ENCODE assay signal across 26 cellular contexts in genomic region chr2:60066971-60067370, GRCh38.
"Had no signal": no experiment of that assay in that cellular context is flagged by ENCODE, and none has a peak within 500 bp of the region (broad histone marks: within the 10 kb centered on the region; RNA-seq: fewer than 3 reads in every experiment).

No MANE protein-coding gene starts in this region.

- ATAC-seq: activated T-cell treated with anti-CD3 and anti-CD28 coated beads, Interleukin-2, amount 50 U/mL, for 4 hours; PC-3 had no signal

- H3K9me3 Mint-ChIP-seq: activated CD4-positive, alpha-beta memory T cell treated with anti-CD3 and anti-CD28 coated beads for 36 hours; activated CD4-positive, alpha-beta T cell treated with anti-CD3 and anti-CD28 coated beads, Interleukin-2, amount 10 ng/mL, durations not matched to agents 7 days and 5 days; activated naive CD4-positive, alpha-beta T cell treated with anti-CD3 and anti-CD28 coated beads for 36 hours; activated T-cell treated with anti-CD3 and anti-CD28 coated beads, Interleukin-2, amount 50 U/mL, for 4 hours; IgD-negative memory B cell; T-cell had no signal

- H3K27me3 Mint-ChIP-seq: activated CD4-positive, alpha-beta memory T cell treated with anti-CD3 and anti-CD28 coated beads for 36 hours; activated CD4-positive, alpha-beta T cell treated with anti-CD3 and anti-CD28 coated beads, Interleukin-2, amount 10 ng/mL, durations not matched to agents 7 days and 5 days; activated naive CD8-positive, alpha-beta T cell had no signal

- H3K27ac Mint-ChIP-seq: activated CD4-positive, alpha-beta memory T cell treated with anti-CD3 and anti-CD28 coated beads for 36 hours; activated CD4-positive, alpha-beta T cell treated with anti-CD3 and anti-CD28 coated beads, Interleukin-2, amount 10 ng/mL, durations not matched to agents 7 days and 5 days; activated naive CD4-positive, alpha-beta T cell treated with anti-CD3 and anti-CD28 coated beads for 36 hours; activated naive CD8-positive, alpha-beta T cell; T-cell had no signal

- H3K4me1 ChIP-seq: breast epithelium had no signal

- H3K27ac ChIP-seq: breast epithelium had no signal

- H3K36me3 ChIP-seq: breast epithelium had no signal

- H3K4me1 Mint-ChIP-seq: activated CD4-positive, alpha-beta T cell treated with anti-CD3 and anti-CD28 coated beads, Interleukin-2, amount 10 ng/mL, durations not matched to agents 7 days and 5 days; T-cell had no signal

- DNase-seq: activated CD4-positive, alpha-beta memory T cell treated with anti-CD3 and anti-CD28 coated beads for 36 hours; activated CD4-positive, alpha-beta T cell treated with anti-CD3 and anti-CD28 coated beads, Interleukin-2, amount 10 ng/mL, durations not matched to agents 7 days and 5 days; activated CD4-positive, CD25-positive, alpha-beta regulatory T cell; activated CD8-positive, alpha-beta memory T cell treated with anti-CD3 and anti-CD28 coated beads for 24 hours; activated effector memory CD4-positive, alpha-beta T cell treated with anti-CD3 and anti-CD28 coated beads, Interleukin-2, amount 50 U/mL, for 16 hours; activated naive CD4-positive, alpha-beta T cell treated with anti-CD3 and anti-CD28 coated beads for 36 hours; activated T-cell treated with anti-CD3 and anti-CD28 coated beads, Interleukin-2, amount 50 U/mL, for 4 hours; amygdala; caudate nucleus; KG1; NCI-H1048; NCI-H2029; NCI-H2107; NCI-H2171 treated with DMSO at 0.1 percent for 48 hours; NCI-H226; NCI-H526; NCI-H774; NK-92 treated with Interleukin-12 subunit alpha and Interleukin-12 subunit beta, amount 100 ng/mL, for 24 hours; PC-3; SHP77 treated with DMSO at 0.1 percent for 48 hours; T-cell; T-helper 2 cell; T1000 had no signal

- H3K4me3 Mint-ChIP-seq: activated CD4-positive, alpha-beta memory T cell treated with anti-CD3 and anti-CD28 coated beads for 36 hours; activated CD4-positive, alpha-beta T cell treated with anti-CD3 and anti-CD28 coated beads, Interleukin-2, amount 10 ng/mL, durations not matched to agents 7 days and 5 days; activated naive CD4-positive, alpha-beta T cell treated with anti-CD3 and anti-CD28 coated beads for 36 hours; activated naive CD8-positive, alpha-beta T cell; activated T-cell treated with anti-CD3 and anti-CD28 coated beads, Interleukin-2, amount 50 U/mL, for 4 hours; IgD-negative memory B cell; T-cell had no signal

- H3K4me3 ChIP-seq: breast epithelium had no signal

- H3K27me3 ChIP-seq: breast epithelium had no signal

- H3K36me3 Mint-ChIP-seq: activated CD4-positive, alpha-beta memory T cell treated with anti-CD3 and anti-CD28 coated beads for 36 hours; activated naive CD8-positive, alpha-beta T cell; T-cell had no signal

- H3K9me3 ChIP-seq: breast epithelium had no signal
